27 cellular contexts compared by ENCODE assay signal in the genomic region with DNA sequence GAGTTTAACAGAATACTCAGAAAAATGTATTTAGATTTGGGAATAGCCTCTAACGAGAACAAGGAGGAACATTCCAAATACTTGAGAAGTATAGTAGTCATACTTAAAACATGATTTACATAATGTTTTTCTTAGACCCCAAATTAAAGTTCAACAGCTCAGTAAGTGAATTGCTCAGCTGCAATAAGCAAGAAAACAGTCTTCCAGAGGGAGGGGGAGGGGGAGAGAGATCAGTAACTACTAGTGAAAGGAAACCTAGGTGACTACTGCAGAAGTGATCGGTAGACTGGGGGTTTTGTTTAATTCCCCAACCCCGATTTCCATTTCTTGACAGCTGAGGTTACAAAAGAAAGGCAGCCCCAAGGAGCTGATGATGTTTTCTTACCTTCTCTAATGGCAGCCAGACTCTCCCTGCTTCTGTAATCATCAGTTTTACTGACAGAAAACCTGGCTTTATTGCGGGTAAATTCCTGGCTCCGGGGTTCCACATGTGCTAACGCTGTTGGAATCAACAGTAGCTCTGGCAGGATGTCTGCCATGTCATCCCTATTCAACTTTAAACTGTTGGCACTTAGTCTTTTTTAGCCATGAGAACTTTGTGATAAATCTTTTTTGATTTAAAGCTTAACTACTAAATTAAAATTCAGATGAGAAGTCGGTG.
A peak's percentile ranks its signal among the peaks of the same experiment; 100 is the strongest.
DNase-seq lines count a peak whose midpoint lies in the region; ATAC-seq and TF ChIP-seq lines count a peak whose summit lies in the region.
"Had no signal": no experiment of that assay in that cellular context is flagged by ENCODE, and none has a peak within 500 bp of the region (broad histone marks: within the 10 kb centered on the region; RNA-seq: fewer than 3 reads in every experiment).

No MANE protein-coding gene starts in this region.

- H2AFZ ChIP-seq in GM23248, result no peak overlapping the region

- peaks cover 21% of the 10 kb centered on the region for H3K79me2 ChIP-seq in GM23248 (ENCODE audit: insufficient read depth)

- CTCF ChIA-PET in WTC11 (lab: Charles Lee), result interaction anchor here (0.9 to 3.6 kb wide), 4 partner anchors 20 to 379 kb away, joined by 4 to 24 read pairs (median 10); no protein-coding TSS in a partner anchor

- no peak overlapping the region for H3K9ac ChIP-seq in GM23248

- peak overlapping the region; percentile 82 for H3K27ac Mint-ChIP-seq in WTC11
- H3K27ac Mint-ChIP-seq: activated CD4-positive, alpha-beta T cell treated with anti-CD3 and anti-CD28 coated beads for 36 hours; activated T-cell treated with anti-CD3 and anti-CD28 coated beads, Interleukin-2, amount 50 U/mL, for 24 hours; stimulated activated naive CD8-positive, alpha-beta T cell treated with anti-CD3 and anti-CD28 coated beads, Interleukin-15, Interleukin-2, amounts not matched to agents 100 ng/mL and 50 ng/mL, for 24 hours had no signal

- DNase-seq in GM23248, result peak; percentile 57
- DNase-seq in WTC11 (ENCODE audit: low spot score), result no peak
- DNase-seq in fibroblast of mammary gland (ENCODE audit: low read depth), result peak; percentile 44
- no peak for DNase-seq in sciatic nerve (ENCODE audit: low spot score)
- DNase-seq in medulla oblongata (ENCODE audit: extremely low spot score), result no peak
- no peak for DNase-seq in NCI-H1417 treated with DMSO at 0.1 percent for 48 hours (lab: John Stamatoyannopoulos, UW)
- no peak for DNase-seq in left lobe of liver (ENCODE audit: low spot score)
- DNase-seq: ACHN; activated CD4-positive, alpha-beta T cell treated with anti-CD3 and anti-CD28 coated beads for 36 hours; activated CD8-positive, alpha-beta memory T cell treated with anti-CD3 and anti-CD28 coated beads for 24 hours; activated naive CD4-positive, alpha-beta T cell; activated T-cell treated with anti-CD3 and anti-CD28 coated beads, Interleukin-2, amount 50 U/mL, for 24 hours; amygdala; erythroblast; HCEC 1CT; islet precursor cell; NCI-H1105; NCI-H2081; NCI-H82; nucleus accumbens; retina; SIG-M5; transverse colon had no signal

- in situ Hi-C loops in GM23248 (cut with MboI), result no loop called here

- peaks cover 51% of the 10 kb centered on the region for H3F3A ChIP-seq in GM23248 (ENCODE audit: insufficient read depth)

- no peaks in the 10 kb centered on the region for H3K27me3 Mint-ChIP-seq in WTC11 (ENCODE audit: low read depth)

- peaks cover 30% of the 10 kb centered on the region for H3K4me1 Mint-ChIP-seq in WTC11
- H3K4me1 Mint-ChIP-seq: activated CD4-positive, alpha-beta T cell treated with anti-CD3 and anti-CD28 coated beads for 36 hours had no signal

- H4K20me1 ChIP-seq in GM23248 (ENCODE audit: insufficient read depth), result no peaks in the 10 kb centered on the region

- H3K4me1 ChIP-seq in GM23248 (ENCODE audit: insufficient read depth), result peaks cover 28% of the 10 kb centered on the region

- peaks cover 6% of the 10 kb centered on the region for H3K36me3 Mint-ChIP-seq in WTC11

- H3K4me2 ChIP-seq in GM23248 (ENCODE audit: unreplicated experiment), result no peak overlapping the region

- peak; percentile 72 for ATAC-seq in WTC11
- ATAC-seq in sciatic nerve, result peak; percentile 21
- ATAC-seq in esophagus mucosa, result no peak
- no peak for ATAC-seq in left lobe of liver
- ATAC-seq: activated CD4-positive, alpha-beta T cell treated with anti-CD3 and anti-CD28 coated beads for 36 hours had no signal

- peak overlapping the region; percentile 17; the same call in 1 of the 2 replicates for H3K27ac ChIP-seq in GM23248
- H3K27ac ChIP-seq: C4-2B, transverse colon had no signal

- H3K36me3 ChIP-seq in GM23248 (ENCODE audit: low read depth), result peaks cover 30% of the 10 kb centered on the region
- H3K36me3 ChIP-seq: transverse colon had no signal

- H3K4me3 ChIP-seq in GM23248 (no peak overlapping the region), fibroblast of mammary gland (ENCODE audit: control insufficient read depth, low read depth, low read length) (no peak overlapping the region)
- H3K4me3 ChIP-seq: lung, transverse colon had no signal

- POLR2A ChIA-PET in WTC11 (lab: Charles Lee), result interaction anchor here (0.6 kb wide), 1 partner anchor 8 kb away, joined by 5 read pairs; no protein-coding TSS in a partner anchor

- H3K9me2 ChIP-seq in GM23248 (ENCODE audit: insufficient read depth), result no peaks in the 10 kb centered on the region

- no peaks in the 10 kb centered on the region for H3K9me3 ChIP-seq in GM23248 (ENCODE audit: low read depth)
- H3K9me3 ChIP-seq: transverse colon had no signal

- no peak for TF ChIP-seq CTCF in WTC11 (IDR thresholded peaks at IDR 0.05)
- TF ChIP-seq CTCF in fibroblast of mammary gland (conservative IDR thresholded peaks at IDR 0.05; ENCODE audit: control insufficient read depth, insufficient read depth, low read depth, low read length), result no peak

- intact Hi-C loops in sciatic nerve (cut with DNase I), result no loop called here

- H3K27me3 ChIP-seq in GM23248 (replicated peaks; ENCODE audit: insufficient read depth), result no peaks in the 10 kb centered on the region
- H3K27me3 ChIP-seq: transverse colon had no signal

- H3K9me3 Mint-ChIP-seq in WTC11, result no peaks in the 10 kb centered on the region
- H3K9me3 Mint-ChIP-seq: activated T-cell treated with anti-CD3 and anti-CD28 coated beads, Interleukin-2, amount 50 U/mL, for 24 hours; stimulated activated naive CD8-positive, alpha-beta T cell treated with anti-CD3 and anti-CD28 coated beads, Interleukin-15, Interleukin-2, amounts not matched to agents 100 ng/mL and 50 ng/mL, for 24 hours had no signal

- H3K4me3 Mint-ChIP-seq in WTC11, result 0 out of 2 replicates have a peak overlapping the region, but pooled peaks have one; percentile 5
- H3K4me3 Mint-ChIP-seq: activated CD4-positive, alpha-beta T cell treated with anti-CD3 and anti-CD28 coated beads for 36 hours; activated T-cell treated with anti-CD3 and anti-CD28 coated beads, Interleukin-2, amount 50 U/mL, for 24 hours; stimulated activated naive CD8-positive, alpha-beta T cell treated with anti-CD3 and anti-CD28 coated beads, Interleukin-15, Interleukin-2, amounts not matched to agents 100 ng/mL and 50 ng/mL, for 24 hours had no signal

- WGBS in GM23248 (ENCODE audit: low coverage in 1 of 2, low lambda C conversion rate in 2 of 2, missing lambda C conversion rate in 2 of 2), 2 experiments, result 34 to 36% methylated on average over 7 of the region's 7 CpGs

TF ChIP-seq in WTC11, 78 proteins besides CTCF, POLR2A, EP300 and RAD21:
- TF ChIP-seq, protein P1, sequence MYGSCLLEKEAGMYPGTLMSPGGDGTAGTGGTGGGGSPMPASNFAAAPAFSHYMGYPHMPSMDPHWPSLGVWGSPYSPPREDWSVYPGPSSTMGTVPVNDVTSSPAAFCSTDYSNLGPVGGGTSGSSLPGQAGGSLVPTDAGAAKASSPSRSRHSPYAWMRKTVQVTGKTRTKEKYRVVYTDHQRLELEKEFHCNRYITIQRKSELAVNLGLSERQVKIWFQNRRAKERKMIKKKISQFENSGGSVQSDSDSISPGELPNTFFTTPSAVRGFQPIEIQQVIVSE (CRISPR knock-in tag; IDR thresholded peaks at IDR 0.05; ENCODE audit: borderline replicate concordance), result no peak
- TF ChIP-seq HMGA2 (CRISPR knock-in tag; IDR thresholded peaks at IDR 0.05), result no peak
- no peak for TF ChIP-seq TP53 (CRISPR knock-in tag; IDR thresholded peaks at IDR 0.05)
- no peak for TF ChIP-seq ZNF232 (CRISPR knock-in tag; IDR thresholded peaks at IDR 0.05)
- TF ChIP-seq, protein P2, sequence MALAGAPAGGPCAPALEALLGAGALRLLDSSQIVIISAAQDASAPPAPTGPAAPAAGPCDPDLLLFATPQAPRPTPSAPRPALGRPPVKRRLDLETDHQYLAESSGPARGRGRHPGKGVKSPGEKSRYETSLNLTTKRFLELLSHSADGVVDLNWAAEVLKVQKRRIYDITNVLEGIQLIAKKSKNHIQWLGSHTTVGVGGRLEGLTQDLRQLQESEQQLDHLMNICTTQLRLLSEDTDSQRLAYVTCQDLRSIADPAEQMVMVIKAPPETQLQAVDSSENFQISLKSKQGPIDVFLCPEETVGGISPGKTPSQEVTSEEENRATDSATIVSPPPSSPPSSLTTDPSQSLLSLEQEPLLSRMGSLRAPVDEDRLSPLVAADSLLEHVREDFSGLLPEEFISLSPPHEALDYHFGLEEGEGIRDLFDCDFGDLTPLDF (CRISPR knock-in tag; IDR thresholded peaks at IDR 0.05), result no peak
- no peak for TF ChIP-seq ELF4 (CRISPR knock-in tag; IDR thresholded peaks at IDR 0.05; ENCODE audit: low read depth)
- TF ChIP-seq ZNF317 (CRISPR knock-in tag; IDR thresholded peaks at IDR 0.05; ENCODE audit: borderline replicate concordance, low read depth), result peak; percentile 35; the same call in 1 of the 2 replicates

Comparison
In these comparisons a context has a peak if more than half of its experiments do, and no peak if none do; other contexts are left out.
1. DNase-seq: peak in GM23248 (single experiment) and fibroblast of mammary gland (single experiment); none in WTC11 (single experiment), sciatic nerve (single experiment), medulla oblongata (single experiment), NCI-H1417 treated with DMSO at 0.1 percent for 48 hours (single experiment) and left lobe of liver (single experiment).
2. ATAC-seq: peak in WTC11 (single experiment) and sciatic nerve (single experiment); none in esophagus mucosa (single experiment) and left lobe of liver (single experiment).